In the genomic region with DNA sequence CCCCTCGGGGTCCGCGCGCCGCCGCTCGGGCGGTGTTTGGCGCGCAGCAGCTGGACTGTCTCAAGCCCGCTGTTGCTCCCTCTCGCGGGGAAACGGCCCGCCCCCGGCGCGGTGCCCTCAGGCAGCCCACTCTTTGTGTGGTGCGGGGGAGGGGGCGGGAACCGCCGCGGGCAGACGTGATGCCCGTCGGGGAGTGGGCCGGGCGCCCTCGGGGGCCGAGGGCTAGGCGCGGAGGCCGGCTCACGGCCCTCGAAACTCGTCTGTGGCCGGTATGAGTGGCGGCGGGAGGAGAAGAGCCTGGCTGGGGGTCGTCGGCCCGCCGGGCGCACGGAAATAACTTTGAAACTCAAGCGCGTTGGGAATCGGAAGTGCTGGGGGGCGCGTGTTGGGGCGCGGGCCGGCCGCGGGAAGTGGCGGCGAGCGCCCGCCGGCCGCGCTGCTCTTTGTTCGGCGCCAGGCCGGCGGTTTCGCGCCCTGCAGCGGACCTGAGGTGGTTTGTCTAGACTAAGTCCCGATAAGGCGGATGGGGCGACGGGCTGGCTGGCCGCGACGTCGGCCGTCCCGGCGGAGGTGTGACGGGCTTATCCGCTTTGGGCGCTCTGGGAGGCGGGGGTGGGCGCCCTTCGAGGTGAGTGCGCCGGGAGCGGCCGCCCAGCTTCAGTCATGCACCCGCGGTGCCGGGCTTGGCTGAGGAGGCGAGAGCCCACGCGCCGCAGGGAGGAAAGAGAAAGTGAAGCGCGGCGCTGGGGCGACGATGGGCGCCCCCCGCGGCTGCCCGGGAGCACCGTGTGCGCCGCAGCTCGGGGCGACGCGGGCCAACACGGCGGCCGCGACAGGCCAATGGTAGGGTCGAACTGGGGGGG, we compare ENCODE assay signal across 8 cellular contexts.
A peak's percentile ranks its signal among the peaks of the same experiment; 100 is the strongest.
DNase-seq lines count a peak whose midpoint lies in the region; ATAC-seq lines count a peak whose summit lies in the region.

No MANE protein-coding gene starts in this region.

- no peak for ATAC-seq in HG02938 (IDR thresholded peaks at IDR 0.05; ENCODE audit: unreplicated experiment)

- H3K27me3 ChIP-seq in rectal smooth muscle tissue (ENCODE audit: control insufficient read depth, insufficient read depth, low read length), result no peaks in the 10 kb centered on the region

- DNase-seq in ELF-1 (ENCODE audit: low read depth, low spot score), result peak; percentile 70
- DNase-seq in NCI-H774 (lab: John Stamatoyannopoulos, UW), result peak; percentile 32
- peak; percentile 87 for DNase-seq in activated effector memory CD4-positive, alpha-beta T cell treated with anti-CD3 and anti-CD28 coated beads, Interleukin-2, amount 50 U/mL, for 16 hours
- peak; percentile 51 for DNase-seq in glomerular visceral epithelial cell (ENCODE audit: extremely low spot score)
- DNase-seq in NOMO-1 treated with dmso at 0.1 percent for 144 hours (lab: John Stamatoyannopoulos, UW; ENCODE audit: unreplicated experiment), result no peak
- DNase-seq in NCI-H524 (lab: John Stamatoyannopoulos, UW), result no peak

- peak overlapping the region; percentile 85 for H3K4me3 ChIP-seq in rectal smooth muscle tissue (ENCODE audit: low read length)

- H3K9ac ChIP-seq in rectal smooth muscle tissue (ENCODE audit: low read length), result peak overlapping the region; percentile 92

- peaks cover 20% of the 10 kb centered on the region for H3K4me1 ChIP-seq in rectal smooth muscle tissue (ENCODE audit: control insufficient read depth, insufficient read depth, low read length)

- H3K36me3 ChIP-seq in rectal smooth muscle tissue (ENCODE audit: control insufficient read depth, insufficient read depth, low read length), result peaks cover 13% of the 10 kb centered on the region

- peak overlapping the region; percentile 99 for H3K27ac ChIP-seq in rectal smooth muscle tissue (ENCODE audit: low read depth, low read length)

Comparison
In these comparisons a context has a peak if more than half of its experiments do, and no peak if none do; other contexts are left out.
1. DNase-seq: peak in ELF-1 (single experiment), NCI-H774 (single experiment), activated effector memory CD4-positive, alpha-beta T cell treated with anti-CD3 and anti-CD28 coated beads, Interleukin-2, amount 50 U/mL, for 16 hours (single experiment) and glomerular visceral epithelial cell (single experiment); none in NOMO-1 treated with dmso at 0.1 percent for 144 hours (single experiment) and NCI-H524 (0 of 2).